1 cellular context compared by ENCODE assay signal in the genomic region with DNA sequence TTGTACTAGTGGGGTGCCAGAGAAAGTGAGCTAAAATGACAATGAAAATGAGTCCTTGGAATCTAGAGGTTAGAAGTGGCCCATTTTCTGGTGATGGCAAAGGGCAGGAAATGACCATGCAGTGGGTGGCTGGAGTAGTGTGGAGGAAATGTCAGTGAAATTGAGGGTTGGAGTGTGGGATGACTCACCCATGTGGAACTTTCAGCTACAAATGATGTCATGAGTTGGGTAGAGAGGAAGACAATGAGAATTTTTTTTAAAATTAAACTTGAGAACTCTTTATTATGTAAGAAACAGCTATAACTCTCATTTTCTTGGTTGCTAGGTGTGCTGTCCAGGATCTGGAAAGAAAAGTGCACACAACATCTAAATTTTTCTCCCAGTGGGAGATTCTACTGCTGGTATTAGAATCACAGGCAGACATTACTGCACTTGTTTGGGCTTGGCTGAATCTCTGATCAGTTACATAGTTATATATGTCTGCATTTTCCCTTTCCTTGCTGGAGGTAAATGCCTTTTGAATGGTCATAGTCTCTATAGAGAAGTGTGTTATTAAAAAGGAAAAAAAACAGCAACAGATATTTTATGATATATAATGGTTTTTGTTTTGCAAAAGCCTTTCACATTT.
TF ChIP-seq lines count a peak whose summit lies in the region.

No MANE protein-coding gene starts in this region.

TF ChIP-seq in K562, 482 proteins besides CTCF, POLR2A, EP300 and RAD21 (continued from another document and continues in another):
- TF ChIP-seq, protein P1, sequence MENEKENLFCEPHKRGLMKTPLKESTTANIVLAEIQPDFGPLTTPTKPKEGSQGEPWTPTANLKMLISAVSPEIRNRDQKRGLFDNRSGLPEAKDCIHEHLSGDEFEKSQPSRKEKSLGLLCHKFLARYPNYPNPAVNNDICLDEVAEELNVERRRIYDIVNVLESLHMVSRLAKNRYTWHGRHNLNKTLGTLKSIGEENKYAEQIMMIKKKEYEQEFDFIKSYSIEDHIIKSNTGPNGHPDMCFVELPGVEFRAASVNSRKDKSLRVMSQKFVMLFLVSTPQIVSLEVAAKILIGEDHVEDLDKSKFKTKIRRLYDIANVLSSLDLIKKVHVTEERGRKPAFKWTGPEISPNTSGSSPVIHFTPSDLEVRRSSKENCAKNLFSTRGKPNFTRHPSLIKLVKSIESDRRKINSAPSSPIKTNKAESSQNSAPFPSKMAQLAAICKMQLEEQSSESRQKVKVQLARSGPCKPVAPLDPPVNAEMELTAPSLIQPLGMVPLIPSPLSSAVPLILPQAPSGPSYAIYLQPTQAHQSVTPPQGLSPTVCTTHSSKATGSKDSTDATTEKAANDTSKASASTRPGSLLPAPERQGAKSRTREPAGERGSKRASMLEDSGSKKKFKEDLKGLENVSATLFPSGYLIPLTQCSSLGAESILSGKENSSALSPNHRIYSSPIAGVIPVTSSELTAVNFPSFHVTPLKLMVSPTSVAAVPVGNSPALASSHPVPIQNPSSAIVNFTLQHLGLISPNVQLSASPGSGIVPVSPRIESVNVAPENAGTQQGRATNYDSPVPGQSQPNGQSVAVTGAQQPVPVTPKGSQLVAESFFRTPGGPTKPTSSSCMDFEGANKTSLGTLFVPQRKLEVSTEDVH (IDR thresholded peaks at IDR 0.05; ENCODE audit: low read depth, partially characterized antibody): no peak
- TF ChIP-seq ETV1 (tag; conservative IDR thresholded peaks at IDR 0.05; ENCODE audit: low read depth) (no peak; the same call in 1 of the 2 replicates), PPARD (CRISPR knock-in tag; IDR thresholded peaks at IDR 0.05) (no peak), SREBF1 (IDR thresholded peaks at IDR 0.05; ENCODE audit: borderline replicate concordance, low read depth, low read length) (no peak), SRSF3 (IDR thresholded peaks at IDR 0.05; ENCODE audit: insufficient read depth, low read length) (no peak), NFXL1 (CRISPR knock-in tag; IDR thresholded peaks at IDR 0.05) (no peak), ZNF76 (CRISPR knock-in tag; IDR thresholded peaks at IDR 0.05; ENCODE audit: borderline replicate concordance) (no peak), ZKSCAN8 (CRISPR knock-in tag; IDR thresholded peaks at IDR 0.05) (peak; percentile 28; the same call in 1 of the 2 replicates), HNRNPLL (IDR thresholded peaks at IDR 0.05; ENCODE audit: low read depth, low read length, poor library complexity, severe bottlenecking) (no peak), SMARCA5 (IDR thresholded peaks at IDR 0.05) (no peak), MECOM (CRISPR knock-in tag; IDR thresholded peaks at IDR 0.05) (no peak), ZBTB7A (IDR thresholded peaks at IDR 0.05; ENCODE audit: borderline replicate concordance, control insufficient read depth, low read depth, low read length) (no peak), ADNP (tag; IDR thresholded peaks at IDR 0.05) (no peak), SMARCC2 (IDR thresholded peaks at IDR 0.05; ENCODE audit: low read depth) (no peak; the same call in 1 of the 2 replicates), RCOR1 (IDR thresholded peaks at IDR 0.05; ENCODE audit: borderline replicate concordance in 1 of 2, low read depth in 2 of 2, low read length in 2 of 2) (no peak), KDM4B (IDR thresholded peaks at IDR 0.05; ENCODE audit: borderline replicate concordance in 2 of 2, low read depth in 1 of 2) (no peak), ZNF124 (CRISPR knock-in tag; IDR thresholded peaks at IDR 0.05) (no peak), ETV6 (IDR thresholded peaks at IDR 0.05; ENCODE audit: borderline replicate concordance in 1 of 2, low read depth in 2 of 2, low read length in 1 of 2) (no peak), ETV6 (CRISPR knock-in tag; IDR thresholded peaks at IDR 0.05; ENCODE audit: borderline replicate concordance) (no peak), RBM22 (IDR thresholded peaks at IDR 0.05; ENCODE audit: low read depth, low read length, poor library complexity, severe bottlenecking) (no peak), TEAD4 (IDR thresholded peaks at IDR 0.05; ENCODE audit: low read length) (peak; percentile 43; the same call in 1 of the 2 replicates), TEAD4 (CRISPR knock-in tag; IDR thresholded peaks at IDR 0.05; ENCODE audit: borderline replicate concordance) (no peak)
- TF ChIP-seq, protein P2, sequence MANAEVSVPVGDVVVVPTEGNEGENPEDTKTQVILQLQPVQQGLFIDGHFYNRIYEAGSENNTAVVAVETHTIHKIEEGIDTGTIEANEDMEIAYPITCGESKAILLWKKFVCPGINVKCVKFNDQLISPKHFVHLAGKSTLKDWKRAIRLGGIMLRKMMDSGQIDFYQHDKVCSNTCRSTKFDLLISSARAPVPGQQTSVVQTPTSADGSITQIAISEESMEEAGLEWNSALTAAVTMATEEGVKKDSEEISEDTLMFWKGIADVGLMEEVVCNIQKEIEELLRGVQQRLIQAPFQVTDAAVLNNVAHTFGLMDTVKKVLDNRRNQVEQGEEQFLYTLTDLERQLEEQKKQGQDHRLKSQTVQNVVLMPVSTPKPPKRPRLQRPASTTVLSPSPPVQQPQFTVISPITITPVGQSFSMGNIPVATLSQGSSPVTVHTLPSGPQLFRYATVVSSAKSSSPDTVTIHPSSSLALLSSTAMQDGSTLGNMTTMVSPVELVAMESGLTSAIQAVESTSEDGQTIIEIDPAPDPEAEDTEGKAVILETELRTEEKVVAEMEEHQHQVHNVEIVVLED (CRISPR knock-in tag; IDR thresholded peaks at IDR 0.05): no peak
- TF ChIP-seq, protein P3, sequence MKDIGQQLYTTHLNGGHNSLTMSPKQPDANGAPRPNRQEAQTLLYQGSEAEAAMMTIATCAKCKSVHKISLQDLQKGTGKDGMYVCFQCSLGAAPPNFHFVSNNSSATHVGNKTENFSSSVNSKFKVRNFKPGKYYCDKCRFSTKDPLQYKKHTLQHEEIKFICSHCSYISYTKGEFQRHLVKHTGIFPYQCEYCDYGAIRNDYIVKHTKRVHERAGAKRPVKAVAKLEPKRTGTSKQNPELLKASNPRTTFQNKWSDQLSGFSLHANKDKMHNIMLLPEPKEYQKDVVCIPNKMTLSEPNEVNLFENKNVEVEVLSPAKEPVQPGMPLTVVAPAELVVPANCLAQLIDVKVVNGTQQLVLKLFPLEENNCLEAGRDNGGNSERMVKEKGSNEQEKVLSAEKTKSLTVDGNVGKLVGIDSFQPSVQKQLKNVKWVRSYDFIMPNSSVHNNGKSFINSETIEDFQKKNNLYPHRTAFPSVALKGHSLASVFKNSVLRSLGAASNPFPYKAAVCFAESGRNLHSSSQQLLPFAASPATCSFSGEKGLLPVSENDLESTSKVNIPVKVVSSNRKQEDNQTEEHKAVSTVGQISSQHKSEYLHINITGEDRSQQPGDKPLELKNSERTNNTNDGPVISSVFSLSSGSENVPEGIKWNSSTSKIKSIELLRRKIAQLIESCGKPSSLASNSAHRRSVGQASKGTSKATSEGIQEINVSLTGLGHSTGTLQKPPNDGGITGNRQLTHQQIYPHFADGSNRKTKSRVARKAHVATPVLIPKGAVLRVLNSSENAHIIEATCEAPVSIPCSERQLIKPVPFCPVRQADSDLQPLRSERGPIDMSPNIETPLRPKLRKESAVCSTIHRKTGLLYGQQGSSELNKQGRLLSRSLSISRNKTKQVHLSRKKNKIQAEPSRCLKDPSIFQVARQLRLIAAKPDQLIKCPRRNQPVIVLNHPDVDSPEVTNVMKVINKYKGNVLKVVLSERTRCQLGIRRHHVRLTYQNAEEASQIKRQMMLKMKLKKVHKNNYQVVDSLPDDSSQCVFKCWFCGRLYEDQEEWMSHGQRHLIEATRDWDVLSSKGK (CRISPR knock-in tag; IDR thresholded peaks at IDR 0.05): no peak
- TF ChIP-seq, protein P4, sequence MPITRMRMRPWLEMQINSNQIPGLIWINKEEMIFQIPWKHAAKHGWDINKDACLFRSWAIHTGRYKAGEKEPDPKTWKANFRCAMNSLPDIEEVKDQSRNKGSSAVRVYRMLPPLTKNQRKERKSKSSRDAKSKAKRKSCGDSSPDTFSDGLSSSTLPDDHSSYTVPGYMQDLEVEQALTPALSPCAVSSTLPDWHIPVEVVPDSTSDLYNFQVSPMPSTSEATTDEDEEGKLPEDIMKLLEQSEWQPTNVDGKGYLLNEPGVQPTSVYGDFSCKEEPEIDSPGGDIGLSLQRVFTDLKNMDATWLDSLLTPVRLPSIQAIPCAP (CRISPR knock-in tag; IDR thresholded peaks at IDR 0.05; ENCODE audit: borderline replicate concordance): no peak
- TF ChIP-seq, protein P5, sequence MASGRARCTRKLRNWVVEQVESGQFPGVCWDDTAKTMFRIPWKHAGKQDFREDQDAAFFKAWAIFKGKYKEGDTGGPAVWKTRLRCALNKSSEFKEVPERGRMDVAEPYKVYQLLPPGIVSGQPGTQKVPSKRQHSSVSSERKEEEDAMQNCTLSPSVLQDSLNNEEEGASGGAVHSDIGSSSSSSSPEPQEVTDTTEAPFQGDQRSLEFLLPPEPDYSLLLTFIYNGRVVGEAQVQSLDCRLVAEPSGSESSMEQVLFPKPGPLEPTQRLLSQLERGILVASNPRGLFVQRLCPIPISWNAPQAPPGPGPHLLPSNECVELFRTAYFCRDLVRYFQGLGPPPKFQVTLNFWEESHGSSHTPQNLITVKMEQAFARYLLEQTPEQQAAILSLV (tag; IDR thresholded peaks at IDR 0.05): no peak
- TF ChIP-seq, protein P6, sequence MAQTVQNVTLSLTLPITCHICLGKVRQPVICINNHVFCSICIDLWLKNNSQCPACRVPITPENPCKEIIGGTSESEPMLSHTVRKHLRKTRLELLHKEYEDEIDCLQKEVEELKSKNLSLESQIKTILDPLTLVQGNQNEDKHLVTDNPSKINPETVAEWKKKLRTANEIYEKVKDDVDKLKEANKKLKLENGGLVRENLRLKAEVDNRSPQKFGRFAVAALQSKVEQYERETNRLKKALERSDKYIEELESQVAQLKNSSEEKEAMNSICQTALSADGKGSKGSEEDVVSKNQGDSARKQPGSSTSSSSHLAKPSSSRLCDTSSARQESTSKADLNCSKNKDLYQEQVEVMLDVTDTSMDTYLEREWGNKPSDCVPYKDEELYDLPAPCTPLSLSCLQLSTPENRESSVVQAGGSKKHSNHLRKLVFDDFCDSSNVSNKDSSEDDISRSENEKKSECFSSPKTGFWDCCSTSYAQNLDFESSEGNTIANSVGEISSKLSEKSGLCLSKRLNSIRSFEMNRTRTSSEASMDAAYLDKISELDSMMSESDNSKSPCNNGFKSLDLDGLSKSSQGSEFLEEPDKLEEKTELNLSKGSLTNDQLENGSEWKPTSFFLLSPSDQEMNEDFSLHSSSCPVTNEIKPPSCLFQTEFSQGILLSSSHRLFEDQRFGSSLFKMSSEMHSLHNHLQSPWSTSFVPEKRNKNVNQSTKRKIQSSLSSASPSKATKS (CRISPR knock-in tag; IDR thresholded peaks at IDR 0.05): no peak
- TF ChIP-seq, protein P7, sequence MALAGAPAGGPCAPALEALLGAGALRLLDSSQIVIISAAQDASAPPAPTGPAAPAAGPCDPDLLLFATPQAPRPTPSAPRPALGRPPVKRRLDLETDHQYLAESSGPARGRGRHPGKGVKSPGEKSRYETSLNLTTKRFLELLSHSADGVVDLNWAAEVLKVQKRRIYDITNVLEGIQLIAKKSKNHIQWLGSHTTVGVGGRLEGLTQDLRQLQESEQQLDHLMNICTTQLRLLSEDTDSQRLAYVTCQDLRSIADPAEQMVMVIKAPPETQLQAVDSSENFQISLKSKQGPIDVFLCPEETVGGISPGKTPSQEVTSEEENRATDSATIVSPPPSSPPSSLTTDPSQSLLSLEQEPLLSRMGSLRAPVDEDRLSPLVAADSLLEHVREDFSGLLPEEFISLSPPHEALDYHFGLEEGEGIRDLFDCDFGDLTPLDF (CRISPR knock-in tag; IDR thresholded peaks at IDR 0.05): no peak
- TF ChIP-seq, protein P8, sequence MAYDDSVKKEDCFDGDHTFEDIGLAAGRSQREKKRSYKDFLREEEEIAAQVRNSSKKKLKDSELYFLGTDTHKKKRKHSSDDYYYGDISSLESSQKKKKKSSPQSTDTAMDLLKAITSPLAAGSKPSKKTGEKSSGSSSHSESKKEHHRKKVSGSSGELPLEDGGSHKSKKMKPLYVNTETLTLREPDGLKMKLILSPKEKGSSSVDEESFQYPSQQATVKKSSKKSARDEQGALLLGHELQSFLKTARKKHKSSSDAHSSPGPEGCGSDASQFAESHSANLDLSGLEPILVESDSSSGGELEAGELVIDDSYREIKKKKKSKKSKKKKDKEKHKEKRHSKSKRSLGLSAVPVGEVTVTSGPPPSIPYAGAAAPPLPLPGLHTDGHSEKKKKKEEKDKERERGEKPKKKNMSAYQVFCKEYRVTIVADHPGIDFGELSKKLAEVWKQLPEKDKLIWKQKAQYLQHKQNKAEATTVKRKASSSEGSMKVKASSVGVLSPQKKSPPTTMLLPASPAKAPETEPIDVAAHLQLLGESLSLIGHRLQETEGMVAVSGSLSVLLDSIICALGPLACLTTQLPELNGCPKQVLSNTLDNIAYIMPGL (CRISPR knock-in tag; IDR thresholded peaks at IDR 0.05): no peak
- TF ChIP-seq, protein P9, sequence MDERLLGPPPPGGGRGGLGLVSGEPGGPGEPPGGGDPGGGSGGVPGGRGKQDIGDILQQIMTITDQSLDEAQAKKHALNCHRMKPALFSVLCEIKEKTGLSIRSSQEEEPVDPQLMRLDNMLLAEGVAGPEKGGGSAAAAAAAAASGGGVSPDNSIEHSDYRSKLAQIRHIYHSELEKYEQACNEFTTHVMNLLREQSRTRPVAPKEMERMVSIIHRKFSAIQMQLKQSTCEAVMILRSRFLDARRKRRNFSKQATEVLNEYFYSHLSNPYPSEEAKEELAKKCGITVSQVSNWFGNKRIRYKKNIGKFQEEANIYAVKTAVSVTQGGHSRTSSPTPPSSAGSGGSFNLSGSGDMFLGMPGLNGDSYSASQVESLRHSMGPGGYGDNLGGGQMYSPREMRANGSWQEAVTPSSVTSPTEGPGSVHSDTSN (CRISPR knock-in tag; IDR thresholded peaks at IDR 0.05; ENCODE audit: low read depth): no peak
- TF ChIP-seq, protein P9 (tag; conservative IDR thresholded peaks at IDR 0.05; ENCODE audit: low read depth): no peak
- TF ChIP-seq, protein P10, sequence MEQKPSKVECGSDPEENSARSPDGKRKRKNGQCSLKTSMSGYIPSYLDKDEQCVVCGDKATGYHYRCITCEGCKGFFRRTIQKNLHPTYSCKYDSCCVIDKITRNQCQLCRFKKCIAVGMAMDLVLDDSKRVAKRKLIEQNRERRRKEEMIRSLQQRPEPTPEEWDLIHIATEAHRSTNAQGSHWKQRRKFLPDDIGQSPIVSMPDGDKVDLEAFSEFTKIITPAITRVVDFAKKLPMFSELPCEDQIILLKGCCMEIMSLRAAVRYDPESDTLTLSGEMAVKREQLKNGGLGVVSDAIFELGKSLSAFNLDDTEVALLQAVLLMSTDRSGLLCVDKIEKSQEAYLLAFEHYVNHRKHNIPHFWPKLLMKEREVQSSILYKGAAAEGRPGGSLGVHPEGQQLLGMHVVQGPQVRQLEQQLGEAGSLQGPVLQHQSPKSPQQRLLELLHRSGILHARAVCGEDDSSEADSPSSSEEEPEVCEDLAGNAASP (IDR thresholded peaks at IDR 0.05): no peak
